Comparison of ENCODE assay signal across 8 cellular contexts in the genomic region with DNA sequence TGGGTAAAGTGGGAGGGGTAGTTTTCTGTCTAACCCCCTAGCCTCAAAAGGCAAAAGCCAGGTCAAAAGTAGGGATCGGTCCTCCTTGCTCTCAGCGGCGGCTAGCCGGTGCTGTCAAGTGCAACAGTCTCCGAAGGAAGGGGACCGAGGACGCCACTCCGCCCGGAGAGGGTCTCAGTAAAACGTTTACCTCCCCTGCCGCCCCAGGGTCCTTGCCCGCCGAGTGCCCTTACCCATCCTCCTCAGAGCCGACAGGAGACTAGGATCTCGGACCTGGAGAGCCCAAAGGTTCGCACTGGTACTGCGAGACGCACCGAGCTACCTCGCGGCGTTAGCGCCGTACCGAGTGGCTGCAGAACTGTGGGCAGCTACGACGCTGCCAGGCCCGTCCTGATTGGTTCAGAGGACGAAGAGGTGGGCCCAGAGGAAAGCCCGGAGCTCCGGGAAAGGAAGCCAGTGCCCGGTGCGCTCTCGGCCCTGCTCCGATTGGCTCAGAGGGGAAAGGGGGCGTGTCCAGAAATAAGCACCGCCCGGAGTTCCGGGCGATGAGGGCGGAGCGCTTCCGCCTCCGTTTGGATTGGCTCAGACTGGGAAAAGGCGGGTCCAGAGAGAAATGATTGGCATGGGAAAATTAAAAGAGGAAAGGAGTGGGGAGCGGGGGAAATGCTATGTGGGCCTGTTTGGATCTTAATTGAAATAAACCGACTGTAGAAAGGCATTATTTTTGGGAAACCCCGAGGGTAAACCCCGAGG. TPM values are rescaled to one million over a fixed set of nuclear protein-coding genes. Genes with fewer than 3 reads are reported as not detected.
DNase-seq lines count a peak whose midpoint lies in the region; ATAC-seq and TF ChIP-seq lines count a peak whose summit lies in the region.
"Not testable (repeated sequence)": the region's sequence is repeated elsewhere in the genome, so short reads cannot be mapped to it uniquely, and the experiment has no call there.

A gene with protein sequence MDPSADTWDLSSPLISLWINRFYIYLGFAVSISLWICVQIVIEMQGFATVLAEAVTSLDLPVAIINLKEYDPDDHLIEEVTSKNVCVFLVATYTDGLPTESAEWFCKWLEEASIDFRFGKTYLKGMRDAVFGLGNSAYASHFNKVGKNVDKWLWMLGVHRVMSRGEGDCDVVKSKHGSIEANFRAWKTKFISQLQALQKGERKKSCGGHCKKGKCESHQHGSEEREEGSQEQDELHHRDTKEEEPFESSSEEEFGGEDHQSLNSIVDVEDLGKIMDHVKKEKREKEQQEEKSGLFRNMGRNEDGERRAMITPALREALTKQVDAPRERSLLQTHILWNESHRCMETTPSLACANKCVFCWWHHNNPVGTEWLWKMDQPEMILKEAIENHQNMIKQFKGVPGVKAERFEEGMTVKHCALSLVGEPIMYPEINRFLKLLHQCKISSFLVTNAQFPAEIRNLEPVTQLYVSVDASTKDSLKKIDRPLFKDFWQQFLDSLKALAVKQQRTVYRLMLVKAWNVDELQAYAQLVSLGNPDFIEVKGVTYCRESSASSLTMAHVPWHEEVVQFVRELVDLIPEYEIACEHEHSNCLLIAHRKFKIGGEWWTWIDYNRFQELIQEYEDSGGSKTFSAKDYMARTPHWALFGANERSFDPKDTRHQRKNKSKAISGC (minus strand): TSS at position 362 of the 753 bp plus-strand sequence. CDS start 125 bp downstream, at position 237.

- H4K20me1 ChIP-seq in smooth muscle cell (ENCODE audit: low read depth): peaks cover 15% of the 10 kb centered on the region

- H3K27me3 Mint-ChIP-seq in immature natural killer cell (ENCODE audit: low read depth in 3 of 3): peaks cover 9 to 15% (median 10%) of the 10 kb centered on the region in 3 donors

- peak within 1 kb of the TSS; percentile 75 for H3K9ac ChIP-seq in smooth muscle cell (ENCODE audit: low read depth)

- H3K79me2 ChIP-seq in smooth muscle cell (ENCODE audit: low read depth): peaks cover 25% of the 10 kb centered on the region

- not testable (repeated sequence) for H3K4me1 ChIP-seq in smooth muscle cell (ENCODE audit: low read depth)

- ATAC-seq in GM19025 (IDR thresholded peaks at IDR 0.05; ENCODE audit: low read depth, unreplicated experiment) (peak; percentile 93), HG03280 (IDR thresholded peaks at IDR 0.05; ENCODE audit: unreplicated experiment) (peak; percentile 87)

- not testable (repeated sequence) for H3K36me3 ChIP-seq in smooth muscle cell (ENCODE audit: low read depth)

- H3K9me3 ChIP-seq in smooth muscle cell (replicated peaks; ENCODE audit: low read depth): not testable (repeated sequence)

- DNase-seq in AG09319 (ENCODE audit: extremely low read depth, low read depth) (peak; percentile 92), NCI-H345 (lab: John Stamatoyannopoulos, UW) (peak; percentile 100), immature natural killer cell (peak; percentile 98 to 99 (median 99)), smooth muscle cell (lab: John Stamatoyannopoulos, UW; ENCODE audit: unreplicated experiment) (peak; percentile 86)
- DNase-seq in activated CD4-positive, CD25-positive, alpha-beta regulatory T cell (lab: John Stamatoyannopoulos, UW): peak; percentile 91 to 94 (median 92)
- peak; percentile 98 for DNase-seq in central memory CD4-positive, alpha-beta T cell

- peak within 1 kb of the TSS; percentile 90 for H3K4me3 ChIP-seq in smooth muscle cell

- H3K4me3 Mint-ChIP-seq in immature natural killer cell: peak within 1 kb of the TSS; percentile 93 to 100 (median 98)

- not testable (repeated sequence) for H3F3A ChIP-seq in smooth muscle cell (ENCODE audit: low read depth)

- H3K36me3 Mint-ChIP-seq in immature natural killer cell: peaks cover 6 to 10% (median 7%) of the 10 kb centered on the region in 3 donors

- H3K27ac Mint-ChIP-seq in immature natural killer cell: peak within 1 kb of the TSS; percentile 90 to 99 (median 97)

- not testable (repeated sequence) for H3K27me3 ChIP-seq in smooth muscle cell (ENCODE audit: low read depth)

- H3K4me1 Mint-ChIP-seq in immature natural killer cell: peaks cover 35 to 40% of the 10 kb centered on the region in 2 donors

- not testable (repeated sequence) for H3K9me3 Mint-ChIP-seq in immature natural killer cell

- TF ChIP-seq CTCF in AG09319 (IDR thresholded peaks at IDR 0.05; ENCODE audit: low read depth, low read length); smooth muscle cell (IDR thresholded peaks at IDR 0.05; ENCODE audit: borderline replicate concordance, insufficient read depth, poor library complexity, severe bottlenecking): not testable (repeated sequence)

- H3K27ac ChIP-seq in smooth muscle cell (ENCODE audit: low read depth): peak within 1 kb of the TSS; percentile 61

- H2AFZ ChIP-seq in smooth muscle cell (ENCODE audit: low read depth): peak within 1 kb of the TSS; percentile 98

- peak within 1 kb of the TSS; percentile 99 for H3K4me2 ChIP-seq in smooth muscle cell

- WGBS in smooth muscle cell (ENCODE audit: low lambda C conversion rate): under 1% methylated on average over 48 of the region's 49 CpGs

RNA-seq across cellular contexts. Expression of the gene that starts here (rescaled TPM):
- polyA plus RNA-seq in immature natural killer cell: 1 to 10 TPM in 1 of 3 donors, under 1 TPM in 2; 0.55 to 2.0 (median 0.88) TPM
- 0.40 and 2.3 TPM in 2 replicates for total RNA-seq in smooth muscle cell
- polyA plus RNA-seq in smooth muscle cell: 0.75 and 1.6 TPM in 2 replicates

Comparison
In these comparisons a context has a peak if more than half of its experiments do, and no peak if none do; other contexts are left out.
1. Peak in every context shown above with its lines: DNase-seq, ATAC-seq, H3K4me3 ChIP-seq and H3K27ac ChIP-seq.